Comparison of ENCODE assay signal across 8 cellular contexts in the genomic region with DNA sequence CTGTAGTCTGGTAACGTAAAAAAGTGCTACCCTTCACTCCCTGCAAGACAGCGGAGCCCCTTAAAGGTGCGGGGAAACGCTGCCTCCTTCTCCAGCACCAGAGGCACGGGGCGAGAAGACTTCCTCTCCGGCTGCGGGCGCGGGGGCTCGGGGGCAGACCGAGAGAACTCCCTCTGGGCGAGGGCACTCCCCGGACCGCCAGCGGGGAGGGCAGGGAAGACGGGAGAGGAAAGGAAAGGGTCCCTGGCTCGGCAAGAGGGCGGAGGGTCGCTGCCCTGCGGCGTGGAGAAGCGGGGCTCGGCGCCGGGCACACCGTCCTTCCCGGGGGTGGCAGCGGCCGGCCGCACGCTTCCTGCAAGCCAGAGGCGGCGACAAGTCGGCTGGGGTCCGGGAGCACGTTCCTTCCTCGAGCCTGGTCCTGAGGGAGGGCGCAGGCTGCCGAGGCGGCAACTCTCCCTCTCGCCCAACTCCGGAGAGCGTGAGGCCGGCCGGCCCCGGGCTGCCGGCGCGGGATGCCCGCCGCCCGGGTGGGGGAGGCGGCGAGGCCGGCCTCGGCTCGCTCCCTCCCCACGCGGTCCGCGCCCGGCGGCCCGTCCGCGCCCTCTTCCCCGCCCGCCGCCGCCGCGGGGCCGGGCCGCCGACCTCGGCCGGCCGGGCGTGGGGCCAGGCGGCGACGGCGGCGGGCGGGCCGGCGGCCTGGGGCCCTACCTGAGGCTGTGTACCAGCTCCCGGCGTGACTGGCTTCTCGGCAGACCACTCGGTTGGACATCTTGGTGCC.
DNase-seq lines count a peak whose midpoint lies in the region; ATAC-seq and TF ChIP-seq lines count a peak whose summit lies in the region.

No MANE protein-coding gene starts in this region.

- H3K9me3 Mint-ChIP-seq in T-helper 2 cell treated with Interferon-gamma antibody and Interleukin-4, amounts not matched to agents 5 μg/mL and 100 μg/mL, for 36 hours, result no peaks in the 10 kb centered on the region

- TF ChIP-seq POLR2A in GM19193 (IDR thresholded peaks at IDR 0.05; ENCODE audit: extremely low read depth, insufficient read depth, insufficient read length), result peak; percentile 49

- CTCF ChIA-PET in GM10248 (lab: Yijun Ruan, JAX), result interaction anchor here (1.1 to 1.7 kb wide), 4 partner anchors 10 to 31 kb away, joined by 3 to 8 read pairs (median 6); partner anchors contain the start of gene DPY30

- peaks cover 47% of the 10 kb centered on the region for H3K4me1 Mint-ChIP-seq in T-helper 2 cell treated with Interferon-gamma antibody and Interleukin-4, amounts not matched to agents 5 μg/mL and 100 μg/mL, for 36 hours (ENCODE audit: low read depth)

- ATAC-seq in HG03342 (IDR thresholded peaks at IDR 0.05; ENCODE audit: unreplicated experiment), result peak; percentile 23

- peak overlapping the region; percentile 96 for H3K27ac ChIP-seq in BLaER1

- peak overlapping the region; percentile 89 for H3K4me3 Mint-ChIP-seq in T-helper 2 cell treated with Interferon-gamma antibody and Interleukin-4, amounts not matched to agents 5 μg/mL and 100 μg/mL, for 36 hours

- H3K9me3 ChIP-seq in BLaER1, result no peaks in the 10 kb centered on the region

- H3K4me3 ChIP-seq in BLaER1, result peak overlapping the region; percentile 100
- H3K4me3 ChIP-seq in iPS-11a (ENCODE audit: low read depth, low read length), result peak overlapping the region; percentile 74
- H3K4me3 ChIP-seq in skeletal muscle cell (ENCODE audit: low read depth, low read length), result peak overlapping the region; percentile 90

- DNase-seq in T-helper 2 cell treated with Interferon-gamma antibody and Interleukin-4, amounts not matched to agents 5 μg/mL and 100 μg/mL, for 36 hours (ENCODE audit: low spot score), result peak; percentile 36
- DNase-seq in astrocyte of the hippocampus (ENCODE audit: low read depth, low spot score), result peak; percentile 63
- no peak for DNase-seq in skeletal muscle cell (ENCODE audit: low read depth)
- DNase-seq in GM10248 (ENCODE audit: extremely low spot score), result no peak

- no peak for TF ChIP-seq CTCF in GM10248 (IDR thresholded peaks at IDR 0.05; ENCODE audit: control extremely low read depth, extremely low read depth, low read depth, missing control alignments)

- POLR2A ChIA-PET in GM10248 (lab: Yijun Ruan, JAX), result no interaction called here

- no peaks in the 10 kb centered on the region for H3K36me3 ChIP-seq in BLaER1

- H4K20me1 ChIP-seq in BLaER1, result peaks cover 52% of the 10 kb centered on the region

- H3K27me3 Mint-ChIP-seq in T-helper 2 cell treated with Interferon-gamma antibody and Interleukin-4, amounts not matched to agents 5 μg/mL and 100 μg/mL, for 36 hours (ENCODE audit: low read depth), result no peaks in the 10 kb centered on the region

- peaks cover 29% of the 10 kb centered on the region for H3K4me1 ChIP-seq in BLaER1

- peaks cover 16% of the 10 kb centered on the region for H3K36me3 Mint-ChIP-seq in T-helper 2 cell treated with Interferon-gamma antibody and Interleukin-4, amounts not matched to agents 5 μg/mL and 100 μg/mL, for 36 hours (ENCODE audit: low read depth)

- peak overlapping the region; percentile 98 for H3K9ac ChIP-seq in BLaER1

- H3K4me2 ChIP-seq in BLaER1, result peak overlapping the region; percentile 78

- H3K27ac Mint-ChIP-seq in T-helper 2 cell treated with Interferon-gamma antibody and Interleukin-4, amounts not matched to agents 5 μg/mL and 100 μg/mL, for 36 hours, result peak overlapping the region; percentile 79

- no peaks in the 10 kb centered on the region for H3K27me3 ChIP-seq in BLaER1

Comparison
In these comparisons a context has a peak if more than half of its experiments do, and no peak if none do; other contexts are left out.
1. DNase-seq: peak in T-helper 2 cell treated with Interferon-gamma antibody and Interleukin-4, amounts not matched to agents 5 μg/mL and 100 μg/mL, for 36 hours (single experiment) and astrocyte of the hippocampus (single experiment); none in skeletal muscle cell (single experiment) and GM10248 (single experiment).
2. Peak in every context shown above with its lines, with median percentiles within 50 percentile points of each other: H3K4me3 ChIP-seq.